ENCODE assay signal across 16 cellular contexts in the genomic region with DNA sequence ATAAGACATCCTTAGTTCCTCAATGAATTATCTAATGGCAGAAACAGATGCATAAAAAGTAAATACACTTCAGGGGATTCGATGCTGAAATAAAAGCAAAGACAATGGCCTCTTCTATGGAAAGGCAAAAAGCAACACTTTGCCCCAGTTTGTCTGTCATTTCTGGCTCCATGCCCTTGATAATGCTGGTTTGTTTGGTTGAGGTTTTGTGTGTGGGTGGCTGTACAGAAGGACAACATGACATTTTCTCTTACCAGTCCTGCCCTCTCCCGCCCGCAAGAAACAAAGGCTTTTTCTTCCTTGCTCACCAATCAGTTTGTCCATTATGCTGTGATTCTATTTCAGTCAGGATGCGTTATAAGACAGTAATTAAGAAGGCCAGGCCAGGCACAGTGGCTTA. TPM values are rescaled to one million over a fixed set of nuclear protein-coding genes. Genes with fewer than 3 reads are reported as not detected.
DNase-seq lines count a peak whose midpoint lies in the region; ATAC-seq and TF ChIP-seq lines count a peak whose summit lies in the region.
"Had no signal": no experiment of that assay in that cellular context is flagged by ENCODE, and none has a peak within 500 bp of the region (broad histone marks: within the 10 kb centered on the region; RNA-seq: fewer than 3 reads in every experiment).

No MANE protein-coding gene starts in this region.

- H3K4me1 Mint-ChIP-seq in natural killer cell: no peaks in the 10 kb centered on the region
- H3K4me1 Mint-ChIP-seq: CD8-positive, alpha-beta memory T cell; endodermal cell had no signal

- POLR2A ChIA-PET in GM10248 (lab: Yijun Ruan, JAX): no interaction called here

- no peaks in the 10 kb centered on the region for H3K36me3 Mint-ChIP-seq in natural killer cell

- DNase-seq in H4 (ENCODE audit: low spot score) (peak; percentile 80), anterior cingulate cortex (lab: John Stamatoyannopoulos, UW) (peak in 35 of 58 donors; percentile 1 to 78 (median 39)), left lobe of liver (ENCODE audit: low spot score) (no peak), putamen (ENCODE audit: low spot score) (peak; percentile 86), natural killer cell (no peak), GM10248 (ENCODE audit: extremely low spot score) (no peak), NCI-H510A treated with DMSO at 0.1 percent for 48 hours (lab: John Stamatoyannopoulos, UW) (no peak)
- DNase-seq: activated B cell treated with CpG ODN at 0.5 μM for 24 hours; CD8-positive, alpha-beta memory T cell; endodermal cell; left ventricle myocardium inferior; naive B cell; NCI-H2227 treated with DMSO at 0.1 percent for 48 hours; stimulated activated naive CD4-positive, alpha-beta T cell treated with Interleukin-2 at 50 U/mL for 16 hours had no signal

- H3K4me3 Mint-ChIP-seq in natural killer cell: no peak overlapping the region
- H3K4me3 Mint-ChIP-seq: activated B cell treated with CpG ODN at 0.5 μM for 24 hours, endodermal cell had no signal

- CTCF ChIA-PET in GM10248 (lab: Yijun Ruan, JAX): no interaction called here

- intact Hi-C loops in natural killer cell (cut with micrococcal nuclease): no loop called here

- H3K27ac Mint-ChIP-seq in natural killer cell: no peak overlapping the region
- H3K27ac Mint-ChIP-seq: activated B cell treated with CpG ODN at 0.5 μM for 24 hours had no signal

- no peak for TF ChIP-seq CTCF in natural killer cell (IDR thresholded peaks at IDR 0.05)
- no peak for TF ChIP-seq CTCF in GM10248 (IDR thresholded peaks at IDR 0.05; ENCODE audit: control extremely low read depth, extremely low read depth, low read depth, missing control alignments)

- no peaks in the 10 kb centered on the region for H3K27me3 Mint-ChIP-seq in natural killer cell (ENCODE audit: low read depth in 2 of 2)
- H3K27me3 Mint-ChIP-seq: activated B cell treated with CpG ODN at 0.5 μM for 24 hours, naive B cell had no signal

- peak; percentile 89 for ATAC-seq in left lobe of liver
- no peak for ATAC-seq in natural killer cell
- ATAC-seq in GM21529 (IDR thresholded peaks at IDR 0.05; ENCODE audit: unreplicated experiment): no peak
- ATAC-seq: Right ventricle myocardium inferior had no signal

- no peaks in the 10 kb centered on the region for H3K9me3 Mint-ChIP-seq in natural killer cell
- H3K9me3 Mint-ChIP-seq: activated B cell treated with CpG ODN at 0.5 μM for 24 hours; CD8-positive, alpha-beta memory T cell; naive B cell had no signal

RNA-seq across cellular contexts. Expression of a gene that starts 18.1 kb away (rescaled TPM):
- 10.1 and 10.9 TPM in 2 replicates for total RNA-seq in H4 (2014; rRNA removed; shearing (Covaris generic))
- 6.1 TPM for total RNA-seq in left lobe of liver
- total RNA-seq in natural killer cell: 10 to 100 TPM in 2 of 3 donors, 1 to 10 TPM in 1; 9.6 to 13.4 (median 10.7) TPM

Comparison
In these comparisons a context has a peak if more than half of its experiments do, and no peak if none do; other contexts are left out.
1. DNase-seq: peak in H4 (single experiment), anterior cingulate cortex (35 of 58) and putamen (single experiment); none in left lobe of liver (single experiment), natural killer cell (single experiment), GM10248 (single experiment) and NCI-H510A treated with DMSO at 0.1 percent for 48 hours (single experiment).